ENCODE assay signal across 8 cellular contexts in the genomic region with DNA sequence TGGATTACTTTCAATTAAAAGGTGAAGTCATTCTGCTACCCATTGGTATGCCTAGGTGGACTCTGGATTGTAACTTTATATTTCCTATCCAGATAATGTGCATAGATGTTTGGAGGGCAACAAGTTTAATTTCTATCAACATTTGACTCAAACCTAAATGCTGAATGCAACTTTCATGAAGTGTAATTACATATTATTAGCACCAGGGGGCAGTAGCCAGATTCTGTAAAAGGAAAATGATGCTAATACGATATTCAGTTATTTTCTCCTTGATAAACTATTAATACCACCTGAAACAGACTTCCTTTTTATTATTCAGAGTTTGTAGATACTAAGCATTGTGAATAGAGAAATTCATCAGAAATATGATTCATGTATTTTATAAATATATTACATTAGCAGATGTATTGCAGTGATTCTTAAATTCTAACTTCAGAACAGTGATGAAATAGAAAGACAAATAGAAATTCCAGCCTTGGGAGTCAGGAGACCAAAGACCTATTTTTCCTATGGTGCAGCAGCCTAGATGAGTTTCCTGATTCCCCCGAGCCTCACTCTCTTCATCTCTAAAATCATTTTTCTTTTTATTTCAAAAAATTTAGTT.
DNase-seq lines count a peak whose midpoint lies in the region; ATAC-seq, FAIRE-seq and TF ChIP-seq lines count a peak whose summit lies in the region.

No MANE protein-coding gene starts in this region.

- H3K9me3 Mint-ChIP-seq in activated B cell treated with CpG ODN at 0.5 μM for 24 hours = peaks cover 4% of the 10 kb centered on the region
- peaks cover 0 to 2% of the 10 kb centered on the region in 2 donors for H3K9me3 Mint-ChIP-seq in effector memory CD8-positive, alpha-beta T cell

- peaks cover 1% of the 10 kb centered on the region for H3K27me3 Mint-ChIP-seq in activated B cell treated with CpG ODN at 0.5 μM for 24 hours
- H3K27me3 Mint-ChIP-seq in effector memory CD8-positive, alpha-beta T cell = peaks cover 8 to 11% of the 10 kb centered on the region in 2 donors

- intact Hi-C loops in activated B cell treated with CpG ODN at 0.5 μM for 24 hours (cut with micrococcal nuclease) (loop anchor here (5.0 kb wide), 1 partner anchor 118 kb away; no protein-coding TSS in a partner anchor), left colon (cut with DNase I, micrococcal nuclease) (no loop called here)

- FAIRE-seq in D721Med (lab: Jason Lieb, UNC) = peak; percentile 75

- no peak for ATAC-seq in activated B cell treated with CpG ODN at 0.5 μM for 24 hours (ENCODE audit: low read depth)
- peak; percentile 37 for ATAC-seq in left colon
- no peak for ATAC-seq in effector memory CD8-positive, alpha-beta T cell (replicated peaks)

- CTCF ChIA-PET in activated B cell treated with CpG ODN at 0.5 μM for 24 hours (lab: Charles Lee) = no interaction called here

- no peak overlapping the region for H3K4me3 Mint-ChIP-seq in activated B cell treated with CpG ODN at 0.5 μM for 24 hours
- H3K4me3 Mint-ChIP-seq in effector memory CD8-positive, alpha-beta T cell = no peak overlapping the region

- H3K36me3 Mint-ChIP-seq in activated B cell treated with CpG ODN at 0.5 μM for 24 hours (ENCODE audit: low read depth) = no peaks in the 10 kb centered on the region
- peaks cover 3% of the 10 kb centered on the region for H3K36me3 Mint-ChIP-seq in effector memory CD8-positive, alpha-beta T cell (ENCODE audit: insufficient read depth)

- no peak for DNase-seq in D721Med (ENCODE audit: insufficient read length, low spot score)
- DNase-seq in Kasumi-1 (lab: John Stamatoyannopoulos, UW) = peak; percentile 14 to 19
- DNase-seq in activated B cell treated with CpG ODN at 0.5 μM for 24 hours = no peak
- no peak for DNase-seq in left colon
- no peak for DNase-seq in amygdala (lab: John Stamatoyannopoulos, UW)
- DNase-seq in NCI-H1436 treated with DMSO at 0.1 percent for 48 hours (lab: John Stamatoyannopoulos, UW) = no peak
- no peak for DNase-seq in stimulated activated naive CD4-positive, alpha-beta T cell treated with Interleukin-2 at 50 U/mL for 16 hours (lab: John Stamatoyannopoulos, UW)
- DNase-seq in effector memory CD8-positive, alpha-beta T cell = no peak

- TF ChIP-seq CTCF in D721Med (IDR thresholded peaks at IDR 0.05; ENCODE audit: insufficient read depth, missing control alignments) = peak; percentile 77
- TF ChIP-seq CTCF in activated B cell treated with CpG ODN at 0.5 μM for 24 hours (IDR thresholded peaks at IDR 0.05) = peak; percentile 63

- H3K4me1 Mint-ChIP-seq in activated B cell treated with CpG ODN at 0.5 μM for 24 hours = no peaks in the 10 kb centered on the region
- H3K4me1 Mint-ChIP-seq in effector memory CD8-positive, alpha-beta T cell (ENCODE audit: low read depth in 2 of 2) = no peaks in the 10 kb centered on the region

- POLR2A ChIA-PET in activated B cell treated with CpG ODN at 0.5 μM for 24 hours (lab: Charles Lee) = no interaction called here

- H3K27ac Mint-ChIP-seq in activated B cell treated with CpG ODN at 0.5 μM for 24 hours = no peak overlapping the region
- no peak overlapping the region for H3K27ac Mint-ChIP-seq in effector memory CD8-positive, alpha-beta T cell

Comparison
In these comparisons a context has a peak if more than half of its experiments do, and no peak if none do; other contexts are left out.
1. DNase-seq: peak in Kasumi-1 (2 of 2); none in D721Med (single experiment), activated B cell treated with CpG ODN at 0.5 μM for 24 hours (single experiment), left colon (0 of 2), amygdala (0 of 56), NCI-H1436 treated with DMSO at 0.1 percent for 48 hours (single experiment), stimulated activated naive CD4-positive, alpha-beta T cell treated with Interleukin-2 at 50 U/mL for 16 hours (single experiment) and effector memory CD8-positive, alpha-beta T cell (0 of 3).